ENCODE assay signal across 25 cellular contexts in genomic region chr9:77276799-77277198, GRCh38.
"Had no signal": no experiment of that assay in that cellular context is flagged by ENCODE, and none has a peak within 500 bp of the region (broad histone marks: within the 10 kb centered on the region; RNA-seq: fewer than 3 reads in every experiment).

No MANE protein-coding gene starts in this region.

- H3K4me3 Mint-ChIP-seq: activated B cell treated with CpG ODN at 0.5 μM for 24 hours; activated CD4-positive, alpha-beta T cell treated with anti-CD3 and anti-CD28 coated beads for 36 hours; activated naive CD8-positive, alpha-beta T cell treated with anti-CD3 and anti-CD28 coated beads, Interleukin-2, amount 50 U/mL, for 24 hours; activated T-cell treated with anti-CD3 and anti-CD28 coated beads, Interleukin-2, amount 50 U/mL, for 72 hours; naive thymus-derived CD8-positive, alpha-beta T cell; neural progenitor cell; type B pancreatic cell had no signal

- H3K4me1 Mint-ChIP-seq: activated B cell treated with CpG ODN at 0.5 μM for 24 hours; activated CD4-positive, alpha-beta T cell treated with anti-CD3 and anti-CD28 coated beads for 36 hours; activated naive CD8-positive, alpha-beta T cell treated with anti-CD3 and anti-CD28 coated beads, Interleukin-2, amount 50 U/mL, for 24 hours; neural progenitor cell had no signal

- H3K4me1 ChIP-seq: body of pancreas, left lung, neural progenitor cell, sigmoid colon, vagina had no signal

- H3K27ac ChIP-seq: body of pancreas, cardiac muscle cell, left lung, neural progenitor cell, sigmoid colon, thoracic aorta, vagina had no signal

- H3K36me3 ChIP-seq: neural progenitor cell had no signal

- H3K4me3 ChIP-seq: body of pancreas, cardiac muscle cell, left lung, lung, neural progenitor cell, sigmoid colon, thoracic aorta, vagina had no signal

- H3K27me3 ChIP-seq: body of pancreas, cardiac muscle cell, left lung, neural progenitor cell, sigmoid colon, vagina had no signal

- H3K27ac Mint-ChIP-seq: activated B cell treated with CpG ODN at 0.5 μM for 24 hours; activated CD4-positive, alpha-beta T cell treated with anti-CD3 and anti-CD28 coated beads for 36 hours; activated naive CD8-positive, alpha-beta T cell treated with anti-CD3 and anti-CD28 coated beads, Interleukin-2, amount 50 U/mL, for 24 hours; activated T-cell treated with anti-CD3 and anti-CD28 coated beads, Interleukin-2, amount 50 U/mL, for 72 hours; naive thymus-derived CD8-positive, alpha-beta T cell; neural progenitor cell; progenitor cell of endocrine pancreas; type B pancreatic cell had no signal

- H3K27me3 Mint-ChIP-seq: activated B cell treated with CpG ODN at 0.5 μM for 24 hours; activated CD4-positive, alpha-beta T cell treated with anti-CD3 and anti-CD28 coated beads for 36 hours; activated naive CD8-positive, alpha-beta T cell treated with anti-CD3 and anti-CD28 coated beads, Interleukin-2, amount 50 U/mL, for 24 hours; naive thymus-derived CD8-positive, alpha-beta T cell; progenitor cell of endocrine pancreas; type B pancreatic cell had no signal

- H3K9me3 Mint-ChIP-seq: activated B cell treated with CpG ODN at 0.5 μM for 24 hours; activated naive CD8-positive, alpha-beta T cell treated with anti-CD3 and anti-CD28 coated beads, Interleukin-2, amount 50 U/mL, for 24 hours; activated T-cell treated with anti-CD3 and anti-CD28 coated beads, Interleukin-2, amount 50 U/mL, for 72 hours; naive thymus-derived CD8-positive, alpha-beta T cell; neural progenitor cell; type B pancreatic cell had no signal

- DNase-seq: activated B cell treated with CpG ODN at 0.5 μM for 24 hours; activated CD4-positive, alpha-beta T cell treated with anti-CD3 and anti-CD28 coated beads for 36 hours; activated CD4-positive, alpha-beta T cell treated with anti-CD3 and anti-CD28 coated beads, Interleukin-2, amount 50 U/mL, for 48 hours; activated gamma-delta T cell; activated naive CD4-positive, alpha-beta T cell treated with anti-CD3 and anti-CD28 coated beads, Interleukin-2, amount 50 U/mL, for 16 hours; activated naive CD8-positive, alpha-beta T cell treated with anti-CD3 and anti-CD28 coated beads, Interleukin-2, amount 50 U/mL, for 24 hours; activated T-cell treated with anti-CD3 and anti-CD28 coated beads, Interleukin-2, amount 50 U/mL, for 72 hours; body of pancreas; effector CD4-positive, alpha-beta T cell; foreskin melanocyte; hippocampal formation; kidney glomerular epithelial cell; left lung; naive thymus-derived CD8-positive, alpha-beta T cell; retina; sigmoid colon; stimulated activated CD4-positive, alpha-beta T cell treated with anti-CD3 and anti-CD28 coated beads, Interleukin-4, amount 100 ng/mL, for 1 hour; stimulated activated naive CD4-positive, alpha-beta T cell had no signal

- ATAC-seq: activated CD4-positive, alpha-beta T cell treated with anti-CD3 and anti-CD28 coated beads for 36 hours; activated naive CD8-positive, alpha-beta T cell treated with anti-CD3 and anti-CD28 coated beads, Interleukin-2, amount 50 U/mL, for 24 hours; activated T-cell treated with anti-CD3 and anti-CD28 coated beads, Interleukin-2, amount 50 U/mL, for 72 hours; body of pancreas; left lung; naive thymus-derived CD8-positive, alpha-beta T cell had no signal

- H3K9me3 ChIP-seq: body of pancreas, left lung, sigmoid colon, thoracic aorta, vagina had no signal
